Comparison of ENCODE assay signal across 8 cellular contexts in the genomic region with DNA sequence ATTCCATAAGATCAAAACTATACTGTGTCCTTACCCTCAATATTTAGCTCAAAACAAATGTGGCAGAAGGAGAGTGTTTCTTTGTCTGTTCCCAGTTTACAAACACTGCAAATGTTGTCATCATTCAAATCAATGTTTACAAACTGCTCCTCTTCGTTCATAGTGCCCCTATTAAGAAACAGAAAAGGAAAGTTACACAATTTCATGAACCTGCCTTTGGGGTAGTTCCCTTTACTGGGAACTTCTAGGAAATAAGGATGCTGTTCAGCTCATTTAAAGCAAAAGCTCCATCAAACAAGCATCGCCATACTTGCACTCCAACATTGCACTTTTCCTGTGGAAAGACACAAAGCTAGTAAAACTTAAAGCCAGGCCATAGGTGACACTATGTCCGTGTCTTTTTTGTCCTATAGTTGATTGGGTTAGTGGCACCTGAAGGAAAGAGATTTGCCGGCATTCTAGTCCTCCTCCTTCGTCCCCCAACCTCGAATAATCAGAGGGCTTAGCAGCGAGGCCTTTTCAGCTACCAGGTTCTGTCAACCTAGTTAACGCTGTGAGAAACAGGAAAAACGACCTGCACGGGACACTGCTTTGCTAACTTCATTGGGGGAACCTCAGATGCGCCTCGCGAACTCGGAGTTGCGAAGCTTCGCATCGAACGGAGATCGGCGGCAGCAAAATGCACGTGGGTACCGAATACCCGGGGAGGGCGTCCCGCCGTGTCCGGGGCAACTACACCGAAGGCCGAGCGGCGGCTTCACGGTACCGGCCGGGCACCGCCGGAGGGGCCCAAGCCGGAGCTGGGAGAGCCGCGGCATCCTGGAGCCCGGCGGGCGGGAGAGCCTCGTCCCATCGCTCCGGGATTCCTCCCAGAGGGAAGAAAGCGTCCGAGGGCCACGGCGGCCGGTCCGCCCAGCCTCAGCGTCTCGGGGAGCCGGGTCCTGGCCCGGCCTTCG. TPM values are rescaled to one million over a fixed set of nuclear protein-coding genes. Genes with fewer than 3 reads are reported as not detected.
DNase-seq lines count a peak whose midpoint lies in the region; TF ChIP-seq lines count a peak whose summit lies in the region.

No MANE protein-coding gene starts in this region.

- CTCF ChIA-PET in HEK293T (lab: Yijun Ruan, JAX), result no interaction called here

- peaks cover 31% of the 10 kb centered on the region for H3K36me3 ChIP-seq in mesodermal cell (ENCODE audit: control insufficient read depth, insufficient read depth, low read length)

- 0% methylated on average over 38 to 46 of the region's 56 CpGs for WGBS in mesodermal cell (ENCODE audit: insufficient coverage in 2 of 2), 2 experiments

- H3K9me3 ChIP-seq in mesodermal cell (ENCODE audit: control insufficient read depth, low read length), result no peaks in the 10 kb centered on the region

- POLR2A ChIA-PET in HEK293T (lab: Yijun Ruan, JAX), result interaction anchor here (0.9 to 1.8 kb wide), 5 partner anchors 11 to 135 kb away, joined by 3 read pairs; no protein-coding TSS in a partner anchor

- DNase-seq in GM12865 (ENCODE audit: low read depth) (peak; percentile 64), HEK293T (ENCODE audit: extremely low spot score) (peak; percentile 46), NAMALWA (ENCODE audit: low spot score) (peak; percentile 75), NCI-H446 treated with DMSO at 0.1 percent for 48 hours (lab: John Stamatoyannopoulos, UW) (no peak)
- peak; percentile 43 for DNase-seq in activated CD4-positive, alpha-beta T cell treated with anti-CD3 and anti-CD28 coated beads, Interleukin-2, amount 50 U/mL, for 1 hour
- peak; percentile 35 for DNase-seq in effector CD4-positive, alpha-beta T cell
- DNase-seq in stimulated activated CD8-positive, alpha-beta memory T cell treated with anti-CD3 and anti-CD28 coated beads, Interleukin-15, amount 100 ng/mL, for 4 hours (ENCODE audit: low read depth in 2 of 2), result peak; percentile 6 to 19

- peak overlapping the region; percentile 69 for H3K4me3 ChIP-seq in GM12865 (ENCODE audit: low read depth, low read length)
- H3K4me3 ChIP-seq in mesodermal cell (ENCODE audit: extremely low read depth, insufficient read depth, low read length, poor library complexity, severe bottlenecking), result peak overlapping the region; percentile 87

- no peaks in the 10 kb centered on the region for H3K4me1 ChIP-seq in mesodermal cell (ENCODE audit: control insufficient read depth, insufficient read depth, low read length, poor library complexity, severe bottlenecking)

- no peak for TF ChIP-seq CTCF in GM12865 (IDR thresholded peaks at IDR 0.05; ENCODE audit: insufficient read depth, low read depth, low read length, missing control alignments)

- peak overlapping the region; percentile 99 for H3K27ac ChIP-seq in mesodermal cell (ENCODE audit: low read depth, low read length, severe bottlenecking)

TF ChIP-seq in HEK293T, 16 proteins besides CTCF, POLR2A, EP300 and RAD21:
- TF ChIP-seq ARNT (IDR thresholded peaks at IDR 0.05), result no peak
- peak; percentile 87 for TF ChIP-seq L3MBTL2 (conservative IDR thresholded peaks at IDR 0.05)
- TF ChIP-seq LEF1 (IDR thresholded peaks at IDR 0.05; ENCODE audit: borderline replicate concordance), result no peak
- TF ChIP-seq NFRKB (IDR thresholded peaks at IDR 0.05), result no peak

RNA-seq across cellular contexts. Expression of gene C21orf91, which starts 0.7 kb away (rescaled TPM):
- 16.7 TPM for polyA plus RNA-seq in mesodermal cell (2013, experiment 1 of 2)
- 17.7 TPM for polyA plus RNA-seq in mesodermal cell (2013, experiment 2 of 2)
